In the genomic region with DNA sequence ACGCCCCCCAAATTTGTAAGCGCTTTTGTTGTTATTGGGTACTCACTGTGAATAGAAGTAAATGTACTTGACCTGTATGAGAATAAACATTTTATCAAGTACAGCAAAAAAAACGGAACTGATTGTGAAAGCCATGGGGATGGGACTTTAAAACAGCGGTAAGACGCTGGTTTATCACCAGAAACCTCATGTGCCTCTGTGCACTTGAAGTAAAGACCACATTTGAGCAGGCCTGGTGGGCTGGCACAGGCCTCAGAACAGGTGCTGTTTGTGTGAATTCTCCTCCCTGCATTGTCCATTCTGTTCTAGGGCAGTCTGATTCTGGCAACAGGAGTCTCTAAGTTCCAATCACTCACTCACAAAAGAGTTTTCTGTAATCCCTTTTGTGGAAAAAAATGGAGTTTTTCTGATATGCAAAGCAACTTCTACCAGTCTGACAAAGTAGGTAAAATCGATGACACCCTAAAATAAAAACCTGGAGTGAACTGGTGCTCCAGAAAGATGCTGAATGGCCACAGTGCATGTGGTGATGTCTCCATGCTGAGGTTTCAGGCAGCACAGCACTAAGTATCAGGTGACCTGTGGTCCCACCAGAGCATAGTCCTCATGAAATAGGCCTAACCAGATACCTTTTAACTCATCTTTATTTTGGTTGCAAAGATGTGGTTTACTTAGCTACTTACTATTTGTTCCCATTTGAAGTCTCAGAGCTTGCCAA, we compare ENCODE assay signal across 26 cellular contexts. TPM values are rescaled to one million over a fixed set of nuclear protein-coding genes. Genes with fewer than 3 reads are reported as not detected.
"Had no signal": no experiment of that assay in that cellular context is flagged by ENCODE, and none has a peak within 500 bp of the region (broad histone marks: within the 10 kb centered on the region; RNA-seq: fewer than 3 reads in every experiment).

No MANE protein-coding gene starts in this region.

- H3K9me3 Mint-ChIP-seq: activated CD8-positive, alpha-beta T cell treated with anti-CD3 and anti-CD28 coated beads for 36 hours; activated naive CD8-positive, alpha-beta T cell treated with anti-CD3 and anti-CD28 coated beads, Interleukin-2, amount 10 ng/mL, durations not matched to agents 7 days and 5 days; activated T-cell treated with anti-CD3 and anti-CD28 coated beads, Interleukin-2, amount 50 U/mL, for 72 hours; activated T-helper 2 cell treated with anti-CD3 and anti-CD28 coated beads, Interferon-gamma antibody, Interleukin-2, Interleukin-4, amounts not matched to agents 10 μg/mL and 5 μg/mL and 100 μg/mL, durations not matched to agents 14 hours and 24 hours and 36 hours had no signal

- ATAC-seq: activated CD4-positive, CD25-positive, alpha-beta regulatory T cell treated with anti-CD3 and anti-CD28 coated beads, Interleukin-2, amount 50 U/mL, for 24 hours; activated CD8-positive, alpha-beta T cell treated with anti-CD3 and anti-CD28 coated beads for 36 hours; activated T-cell treated with anti-CD3 and anti-CD28 coated beads, Interleukin-2, amount 50 U/mL, for 72 hours; PC-3 had no signal

- H3K27ac Mint-ChIP-seq: activated CD8-positive, alpha-beta T cell treated with anti-CD3 and anti-CD28 coated beads for 36 hours; activated naive CD8-positive, alpha-beta T cell treated with anti-CD3 and anti-CD28 coated beads, Interleukin-2, amount 10 ng/mL, durations not matched to agents 7 days and 5 days; activated T-cell treated with anti-CD3 and anti-CD28 coated beads, Interleukin-2, amount 50 U/mL, for 72 hours; activated T-helper 2 cell treated with anti-CD3 and anti-CD28 coated beads, Interferon-gamma antibody, Interleukin-2, Interleukin-4, amounts not matched to agents 10 μg/mL and 5 μg/mL and 100 μg/mL, durations not matched to agents 14 hours and 24 hours and 36 hours had no signal

- H3K27me3 Mint-ChIP-seq: activated CD8-positive, alpha-beta T cell treated with anti-CD3 and anti-CD28 coated beads for 36 hours; activated naive CD8-positive, alpha-beta T cell treated with anti-CD3 and anti-CD28 coated beads, Interleukin-2, amount 10 ng/mL, durations not matched to agents 7 days and 5 days had no signal

- DNase-seq: activated CD4-positive, alpha-beta T cell treated with anti-CD3 and anti-CD28 coated beads for 4 hours; activated CD8-positive, alpha-beta memory T cell treated with anti-CD3 and anti-CD28 coated beads, Interleukin-2, amount 50 U/mL, for 4 hours; activated CD8-positive, alpha-beta T cell treated with anti-CD3 and anti-CD28 coated beads for 36 hours; activated gamma-delta T cell treated with Interleukin-2 at 50 U/mL for 16 hours; activated naive CD4-positive, alpha-beta T cell treated with anti-CD3 and anti-CD28 coated beads, Interleukin-2, amount 50 U/mL, for 16 hours; activated naive CD8-positive, alpha-beta T cell treated with anti-CD3 and anti-CD28 coated beads, Interleukin-2, amount 10 ng/mL, durations not matched to agents 7 days and 5 days; activated T-cell treated with anti-CD3 and anti-CD28 coated beads, Interleukin-2, amount 50 U/mL, for 72 hours; adrenal gland; anterior cingulate cortex; caudate nucleus; NCI-H1048; NCI-H146; NCI-H1930; NCI-H2107; NCI-H2171 treated with DMSO at 0.1 percent for 48 hours; NCI-H226; NCI-H526; NCI-H774; PC-3; SIG-M5; T-helper 1 cell; WERI-Rb-1 had no signal

- H3K4me3 Mint-ChIP-seq: activated CD8-positive, alpha-beta T cell treated with anti-CD3 and anti-CD28 coated beads for 36 hours; activated naive CD8-positive, alpha-beta T cell treated with anti-CD3 and anti-CD28 coated beads, Interleukin-2, amount 10 ng/mL, durations not matched to agents 7 days and 5 days; activated T-cell treated with anti-CD3 and anti-CD28 coated beads, Interleukin-2, amount 50 U/mL, for 72 hours had no signal

RNA-seq across cellular contexts. Expression of gene MOXD1, which starts 57.8 kb away (rescaled TPM):
- total RNA-seq: activated CD8-positive, alpha-beta T cell treated with anti-CD3 and anti-CD28 coated beads for 36 hours; activated naive CD8-positive, alpha-beta T cell treated with anti-CD3 and anti-CD28 coated beads, Interleukin-2, amount 10 ng/mL, durations not matched to agents 7 days and 5 days; activated T-cell treated with anti-CD3 and anti-CD28 coated beads, Interleukin-2, amount 50 U/mL, for 72 hours; activated T-helper 2 cell treated with anti-CD3 and anti-CD28 coated beads, Interferon-gamma antibody, Interleukin-2, Interleukin-4, amounts not matched to agents 10 μg/mL and 5 μg/mL and 100 μg/mL, durations not matched to agents 14 hours and 24 hours and 36 hours; NCI-H460; T-helper 2 cell treated with Interferon-gamma antibody and Interleukin-4, amounts not matched to agents 100 ng/mL and 5 ng/mL, for 36 hours had no signal
